ENCODE assay signal across 8 cellular contexts in genomic region chr19:48720251-48720612, GRCh38. TPM values are rescaled to one million over a fixed set of nuclear protein-coding genes. Genes with fewer than 3 reads are reported as not detected.
DNase-seq lines count a peak whose midpoint lies in the region; ATAC-seq and TF ChIP-seq lines count a peak whose summit lies in the region.

No MANE protein-coding gene starts in this region.

- H3K27ac Mint-ChIP-seq in activated CD4-positive, alpha-beta T cell treated with anti-CD3 and anti-CD28 coated beads, Interleukin-2, amount 10 ng/mL, durations not matched to agents 24 days and 14 days, result peak overlapping the region; percentile 97
- H3K27ac Mint-ChIP-seq in activated T-helper 17 cell treated with anti-CD3 and anti-CD28 coated beads, Interleukin-2, amount 50 U/mL, for 72 hours, result peak overlapping the region; percentile 97
- peak overlapping the region in 5 of 6 donors; percentile 94 to 97 (median 97) for H3K27ac Mint-ChIP-seq in immature natural killer cell

- H3K27me3 ChIP-seq in tibial artery, result no peaks in the 10 kb centered on the region

- H3K4me1 ChIP-seq in tibial artery, result peaks cover 0 to 53% (median 35%) of the 10 kb centered on the region in 4 donors

- H3K9me3 ChIP-seq in tibial artery, result no peaks in the 10 kb centered on the region

- no peak for TF ChIP-seq CTCF in tibial artery (IDR thresholded peaks at IDR 0.05)

- H3K27ac ChIP-seq in tibial artery, result peak overlapping the region; percentile 82 to 91

- peaks cover 4% of the 10 kb centered on the region for H3K9me3 Mint-ChIP-seq in activated CD4-positive, alpha-beta T cell treated with anti-CD3 and anti-CD28 coated beads, Interleukin-2, amount 10 ng/mL, durations not matched to agents 24 days and 14 days
- peaks cover 4% of the 10 kb centered on the region for H3K9me3 Mint-ChIP-seq in activated T-helper 17 cell treated with anti-CD3 and anti-CD28 coated beads, Interleukin-2, amount 50 U/mL, for 72 hours
- peaks cover 0 to 3% (median 0%) of the 10 kb centered on the region in 6 donors for H3K9me3 Mint-ChIP-seq in immature natural killer cell

- no peak for ATAC-seq in activated T-helper 17 cell treated with anti-CD3 and anti-CD28 coated beads, Interleukin-2, amount 50 U/mL, for 72 hours (replicated peaks)

- H3K4me1 Mint-ChIP-seq in activated CD4-positive, alpha-beta T cell treated with anti-CD3 and anti-CD28 coated beads, Interleukin-2, amount 10 ng/mL, durations not matched to agents 24 days and 14 days, result peaks cover 8% of the 10 kb centered on the region
- peaks cover 12% of the 10 kb centered on the region for H3K4me1 Mint-ChIP-seq in activated T-helper 17 cell treated with anti-CD3 and anti-CD28 coated beads, Interleukin-2, amount 50 U/mL, for 72 hours
- H3K4me1 Mint-ChIP-seq in immature natural killer cell, result peaks cover 14 to 19% of the 10 kb centered on the region in 2 donors

- H3K4me3 Mint-ChIP-seq in activated CD4-positive, alpha-beta T cell treated with anti-CD3 and anti-CD28 coated beads, Interleukin-2, amount 10 ng/mL, durations not matched to agents 24 days and 14 days, result peak overlapping the region; percentile 91
- peak overlapping the region; percentile 93 for H3K4me3 Mint-ChIP-seq in activated T-helper 17 cell treated with anti-CD3 and anti-CD28 coated beads, Interleukin-2, amount 50 U/mL, for 72 hours
- peak overlapping the region; percentile 91 to 98 (median 97) for H3K4me3 Mint-ChIP-seq in immature natural killer cell

- intact Hi-C loops in activated CD4-positive, alpha-beta T cell treated with anti-CD3 and anti-CD28 coated beads, Interleukin-2, amount 10 ng/mL, durations not matched to agents 24 days and 14 days (cut with micrococcal nuclease), result loop anchor here (2.0 kb wide), 1 partner anchor 83 kb away; the partner anchor contains the start of gene DBP
- intact Hi-C loops in tibial artery (cut with DNase I; ENCODE audit: low total_unique reads), result no loop called here

- no peaks in the 10 kb centered on the region for H3K27me3 Mint-ChIP-seq in activated CD4-positive, alpha-beta T cell treated with anti-CD3 and anti-CD28 coated beads, Interleukin-2, amount 10 ng/mL, durations not matched to agents 24 days and 14 days
- no peaks in the 10 kb centered on the region for H3K27me3 Mint-ChIP-seq in activated T-helper 17 cell treated with anti-CD3 and anti-CD28 coated beads, Interleukin-2, amount 50 U/mL, for 72 hours
- peaks cover 2 to 4% (median 4%) of the 10 kb centered on the region in 3 donors for H3K27me3 Mint-ChIP-seq in immature natural killer cell (ENCODE audit: low read depth in 3 of 3)

- peak overlapping the region; percentile 54 to 57 for H3K4me3 ChIP-seq in tibial artery

- H3K36me3 Mint-ChIP-seq in activated CD4-positive, alpha-beta T cell treated with anti-CD3 and anti-CD28 coated beads, Interleukin-2, amount 10 ng/mL, durations not matched to agents 24 days and 14 days (ENCODE audit: low read depth), result peaks cover 3% of the 10 kb centered on the region
- H3K36me3 Mint-ChIP-seq in activated T-helper 17 cell treated with anti-CD3 and anti-CD28 coated beads, Interleukin-2, amount 50 U/mL, for 72 hours (ENCODE audit: low read depth), result no peaks in the 10 kb centered on the region
- peaks cover 0 to 3% (median 0%) of the 10 kb centered on the region in 3 donors for H3K36me3 Mint-ChIP-seq in immature natural killer cell

- H3K36me3 ChIP-seq in tibial artery, result no peaks in the 10 kb centered on the region

- no peak for DNase-seq in activated CD4-positive, alpha-beta T cell treated with anti-CD3 and anti-CD28 coated beads, Interleukin-2, amount 10 ng/mL, durations not matched to agents 24 days and 14 days
- DNase-seq in activated CD4-positive, alpha-beta T cell treated with anti-CD3 and anti-CD28 coated beads for 4 hours, result no peak
- no peak for DNase-seq in immature natural killer cell
- DNase-seq in tibial artery, result no peak
- DNase-seq in AG20443 (ENCODE audit: low spot score), result no peak
- no peak for DNase-seq in H4 (ENCODE audit: low spot score)
- DNase-seq in NCI-H748 (lab: John Stamatoyannopoulos, UW; ENCODE audit: unreplicated experiment), result no peak

RNA-seq across cellular contexts. Expression of gene MAMSTR, which starts 0.7 kb away (rescaled TPM):
- total RNA-seq in activated CD4-positive, alpha-beta T cell treated with anti-CD3 and anti-CD28 coated beads, Interleukin-2, amount 10 ng/mL, durations not matched to agents 24 days and 14 days, result 1.2 and 1.4 TPM in 2 replicates
- 1 to 10 TPM; 1.1 to 1.7 TPM for total RNA-seq in activated T-helper 17 cell treated with anti-CD3 and anti-CD28 coated beads, Interleukin-2, amount 50 U/mL, for 72 hours
- 1 to 10 TPM in 1 of 3 donors, under 1 TPM in 1, not detected in 1; 0.17 to 1.1 TPM for polyA plus RNA-seq in immature natural killer cell
- 0.31 and 0.51 TPM in 2 replicates for total RNA-seq in H4 (2014; rRNA removed; shearing (Covaris generic))

RNA-seq across cellular contexts. Expression of gene RASIP1, which starts 20.2 kb away (rescaled TPM):
- 0.71 and 0.82 TPM in 2 replicates for total RNA-seq in activated CD4-positive, alpha-beta T cell treated with anti-CD3 and anti-CD28 coated beads, Interleukin-2, amount 10 ng/mL, durations not matched to agents 24 days and 14 days
- total RNA-seq in activated T-helper 17 cell treated with anti-CD3 and anti-CD28 coated beads, Interleukin-2, amount 50 U/mL, for 72 hours, result under 1 TPM; 0.19 to 0.67 TPM
- under 1 TPM in 1 of 3 donors, not detected in 2; 0.10 TPM for polyA plus RNA-seq in immature natural killer cell
- total RNA-seq in H4 (2014; rRNA removed; shearing (Covaris generic)), result 0.14 TPM in 1 of 2 replicates, not detected in the other

RNA-seq across cellular contexts. Expression of gene FUT2, which starts 24.5 kb away (rescaled TPM):
- not detected in 2 replicates for total RNA-seq in activated CD4-positive, alpha-beta T cell treated with anti-CD3 and anti-CD28 coated beads, Interleukin-2, amount 10 ng/mL, durations not matched to agents 24 days and 14 days
- total RNA-seq in activated T-helper 17 cell treated with anti-CD3 and anti-CD28 coated beads, Interleukin-2, amount 50 U/mL, for 72 hours, result not detected
- under 1 TPM in 1 of 3 donors, not detected in 2; 0.21 TPM for polyA plus RNA-seq in immature natural killer cell
- total RNA-seq in H4 (2014; rRNA removed; shearing (Covaris generic)), result not detected in 2 replicates

RNA-seq across cellular contexts. Expression of gene IZUMO1, which starts 26.5 kb away (rescaled TPM):
- 0.21 TPM in 1 of 2 replicates, not detected in the other for total RNA-seq in activated CD4-positive, alpha-beta T cell treated with anti-CD3 and anti-CD28 coated beads, Interleukin-2, amount 10 ng/mL, durations not matched to agents 24 days and 14 days
- not detected for total RNA-seq in activated T-helper 17 cell treated with anti-CD3 and anti-CD28 coated beads, Interleukin-2, amount 50 U/mL, for 72 hours
- not detected for polyA plus RNA-seq in immature natural killer cell
- total RNA-seq in H4 (2014; rRNA removed; shearing (Covaris generic)), result not detected in 2 replicates

RNA-seq across cellular contexts. Expression of gene FUT1, which starts 32.2 kb away (rescaled TPM):
- 0.23 and 0.26 TPM in 2 replicates for total RNA-seq in activated CD4-positive, alpha-beta T cell treated with anti-CD3 and anti-CD28 coated beads, Interleukin-2, amount 10 ng/mL, durations not matched to agents 24 days and 14 days
- under 1 TPM; 0.30 to 0.40 TPM for total RNA-seq in activated T-helper 17 cell treated with anti-CD3 and anti-CD28 coated beads, Interleukin-2, amount 50 U/mL, for 72 hours
- polyA plus RNA-seq in immature natural killer cell, result not detected
- 0.25 TPM in 1 of 2 replicates, not detected in the other for total RNA-seq in H4 (2014; rRNA removed; shearing (Covaris generic))
